ENCODE assay signal across 7 cellular contexts in the genomic region with DNA sequence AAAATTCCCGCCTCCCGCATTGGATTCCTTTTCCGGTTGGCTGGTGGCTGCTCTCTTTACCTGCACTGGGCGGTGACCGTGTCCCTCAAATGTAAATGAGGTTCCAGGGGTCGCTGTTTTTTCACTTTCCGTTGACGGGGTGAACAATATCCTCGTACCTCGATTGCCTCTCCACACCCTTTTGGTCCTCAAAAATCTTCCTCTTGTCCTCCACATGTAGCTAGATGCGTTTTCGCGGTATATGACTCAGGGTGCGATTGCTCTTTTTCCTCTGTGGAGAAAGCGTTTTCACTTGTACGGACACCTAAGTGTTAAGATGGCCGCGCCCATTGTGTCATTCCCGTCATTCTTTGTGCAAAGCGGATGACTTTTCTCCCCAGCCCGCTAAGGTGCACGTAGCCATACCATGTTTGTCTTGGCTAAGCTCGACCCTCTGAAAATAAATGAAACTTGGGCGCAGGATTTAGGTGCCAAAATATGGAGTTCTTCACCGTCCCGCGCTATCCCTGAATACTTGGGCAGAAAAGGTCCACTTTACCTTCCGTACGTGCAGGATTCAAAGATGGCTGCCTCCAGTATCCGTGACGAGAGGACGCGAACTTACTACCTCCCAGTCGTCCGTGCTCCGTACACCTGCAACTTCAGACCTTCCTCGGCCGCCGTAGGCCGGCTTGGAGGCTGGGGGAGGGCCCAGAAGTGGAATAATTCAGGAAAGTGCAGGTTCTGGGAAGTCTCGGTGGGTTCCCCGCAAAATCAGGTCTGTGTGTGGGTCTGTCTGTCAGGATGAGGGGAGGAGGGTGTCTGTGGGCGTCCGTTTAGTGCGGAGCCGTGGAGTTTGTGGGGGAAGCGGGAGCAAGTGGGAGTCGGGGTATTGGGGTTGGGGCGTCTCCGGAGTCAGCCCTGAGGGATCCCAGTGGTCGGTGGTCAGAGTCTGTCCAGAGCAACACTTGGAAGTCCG. TPM values are rescaled to one million over a fixed set of nuclear protein-coding genes. Genes with fewer than 3 reads are reported as not detected.
DNase-seq lines count a peak whose midpoint lies in the region; ATAC-seq and TF ChIP-seq lines count a peak whose summit lies in the region.

Gene ZNF613 (plus strand): TSS at position 689 of the 958 bp plus-strand sequence. CDS start 8,749 bp downstream, outside the sequence.

- H3K4me3 ChIP-seq in iPS-11a (ENCODE audit: low read depth, low read length) (peak within 1 kb of the TSS; percentile 94), gastrocnemius medialis (peak within 1 kb of the TSS; percentile 73 to 95 (median 88))

- H3K27ac ChIP-seq in gastrocnemius medialis, result peak within 1 kb of the TSS; percentile 76 to 91 (median 86)

- peaks cover 0 to 25% (median 10%) of the 10 kb centered on the region in 3 donors for H3K9me3 ChIP-seq in gastrocnemius medialis

- no peaks in the 10 kb centered on the region for H3K27me3 ChIP-seq in gastrocnemius medialis

- DNase-seq in NCI-H2081 (lab: John Stamatoyannopoulos, UW), result peak; percentile 79 to 90
- peak; percentile 93 for DNase-seq in UCSD-AML1 (lab: John Stamatoyannopoulos, UW; ENCODE audit: unreplicated experiment)
- peak; percentile 82 for DNase-seq in brain pericyte (ENCODE audit: low read depth, low spot score)
- DNase-seq in gastrocnemius medialis, result peak; percentile 78 to 83

- ATAC-seq in GM18498 (IDR thresholded peaks at IDR 0.05; ENCODE audit: unreplicated experiment) (peak; percentile 89), HG02970 (IDR thresholded peaks at IDR 0.05; ENCODE audit: low FRiP score, unreplicated experiment) (peak; percentile 90), gastrocnemius medialis (peak; percentile 95)

- in situ Hi-C loops in gastrocnemius medialis (cut with MboI; ENCODE audit: low sequenced_read_pairs in 4 of 4), result no loop called here

- peaks cover 0 to 26% of the 10 kb centered on the region in 2 donors for H3K36me3 ChIP-seq in gastrocnemius medialis

- peak in 2 of 5 experiments; percentile 35 for TF ChIP-seq CTCF in gastrocnemius medialis (IDR thresholded peaks at IDR 0.05 in 4 of 5, conservative IDR thresholded peaks at IDR 0.05 in 1 of 5)

- peaks cover 5 to 11% of the 10 kb centered on the region in 2 donors for H3K4me1 ChIP-seq in gastrocnemius medialis

- TF ChIP-seq POLR2A in gastrocnemius medialis (IDR thresholded peaks at IDR 0.05), result no peak

- intact Hi-C loops in gastrocnemius medialis (cut with DNase I; ENCODE audit: low total_unique reads), result loop anchor here (1.0 to 5.0 kb wide), 6 partner anchors 22 to 121 kb away; partner anchors contain the start of genes ZNF350, ZNF432, ZNF614 and ZNF615

RNA-seq across cellular contexts. Expression of gene ZNF613, which starts in this region (rescaled TPM):
- 1 to 10 TPM; 1.3 to 9.4 (median 3.8) TPM for total RNA-seq in gastrocnemius medialis

Comparison
In these comparisons a context has a peak if more than half of its experiments do, and no peak if none do; other contexts are left out.
1. Peak in every context shown above with its lines: DNase-seq, ATAC-seq, H3K4me3 ChIP-seq and H3K27ac ChIP-seq.